8 cellular contexts compared by ENCODE assay signal in genomic region chr19:1130801-1131717, GRCh38. TPM values are rescaled to one million over a fixed set of nuclear protein-coding genes. Genes with fewer than 3 reads are reported as not detected.
DNase-seq lines count a peak whose midpoint lies in the region; ATAC-seq and TF ChIP-seq lines count a peak whose summit lies in the region.

No MANE protein-coding gene starts in this region.

- H2AFZ ChIP-seq in ACC112 (ENCODE audit: low read length, unreplicated experiment): no peak overlapping the region

- no peaks in the 10 kb centered on the region for H3K9me3 Mint-ChIP-seq in IgD-negative memory B cell

- peak overlapping the region; percentile 74 for H3K27ac ChIP-seq in ACC112 (ENCODE audit: low read depth, low read length)
- peak overlapping the region; percentile 95 to 99 for H3K27ac ChIP-seq in left lung

- intact Hi-C loops in left lung (cut with DNase I): no loop called here

- H3K4me1 Mint-ChIP-seq in IgD-negative memory B cell: peaks cover 12 to 18% (median 15%) of the 10 kb centered on the region in 3 donors

- no peaks in the 10 kb centered on the region for H3K27me3 ChIP-seq in ACC112 (ENCODE audit: insufficient read depth, low read length)
- no peaks in the 10 kb centered on the region for H3K27me3 ChIP-seq in adipocyte (replicated peaks; ENCODE audit: control insufficient read depth, insufficient read depth, low read length)
- no peaks in the 10 kb centered on the region for H3K27me3 ChIP-seq in left lung

- H3K4me1 ChIP-seq in ACC112 (ENCODE audit: control insufficient read depth, insufficient read depth, low read length, unreplicated experiment) (peaks cover 25% of the 10 kb centered on the region), adipocyte (ENCODE audit: control insufficient read depth, insufficient read depth, low read length) (peaks cover 50% of the 10 kb centered on the region), left lung (peaks cover 22 to 88% of the 10 kb centered on the region in 2 donors)

- TF ChIP-seq CTCF in left lung (IDR thresholded peaks at IDR 0.05): no peak

- no peaks in the 10 kb centered on the region for H3K36me3 Mint-ChIP-seq in IgD-negative memory B cell

- peak overlapping the region; percentile 90 to 93 (median 92) for H3K27ac Mint-ChIP-seq in IgD-negative memory B cell

- ATAC-seq in left lung: peak; percentile 11
- ATAC-seq in stimulated activated naive CD8-positive, alpha-beta T cell treated with anti-CD3 and anti-CD28 coated beads, Interleukin-15, Interleukin-2, amounts not matched to agents 100 U/mL and 50 U/mL, for 24 hours: no peak
- no peak for ATAC-seq in HG02763 (IDR thresholded peaks at IDR 0.05; ENCODE audit: unreplicated experiment)

- DNase-seq in adipocyte (ENCODE audit: low read depth): peak; percentile 43
- no peak for DNase-seq in left lung
- peak; percentile 49 for DNase-seq in stimulated activated naive CD8-positive, alpha-beta T cell treated with anti-CD3 and anti-CD28 coated beads, Interleukin-15, Interleukin-2, amounts not matched to agents 100 U/mL and 50 U/mL, for 24 hours
- no peak for DNase-seq in occipital lobe (lab: John Stamatoyannopoulos, UW)
- no peak for DNase-seq in SKM-1 treated with dmso at 0.1 percent for 144 hours (lab: John Stamatoyannopoulos, UW; ENCODE audit: unreplicated experiment)

- H3K9me3 ChIP-seq in adipocyte (ENCODE audit: control insufficient read depth, low read length): no peaks in the 10 kb centered on the region
- no peaks in the 10 kb centered on the region for H3K9me3 ChIP-seq in left lung

- peaks cover 63% of the 10 kb centered on the region for H3K79me2 ChIP-seq in ACC112 (ENCODE audit: control insufficient read depth, insufficient read depth, low read length, unreplicated experiment)

- H3K36me3 ChIP-seq in ACC112 (ENCODE audit: insufficient read depth, low read length) (peaks cover 16% of the 10 kb centered on the region; the same call in 1 of the 2 replicates), adipocyte (ENCODE audit: control insufficient read depth, insufficient read depth, low read length, severe bottlenecking) (peaks cover 51% of the 10 kb centered on the region), left lung (peaks cover 0 to 51% of the 10 kb centered on the region in 2 donors)

- H3K27me3 Mint-ChIP-seq in IgD-negative memory B cell: no peaks in the 10 kb centered on the region

- H3K4me3 ChIP-seq in ACC112 (ENCODE audit: low read depth, low read length) (peak overlapping the region; percentile 75), adipocyte (ENCODE audit: low read length) (peak overlapping the region; percentile 93), left lung (peak overlapping the region; percentile 62 to 80)

- H3K9ac ChIP-seq in adipocyte (ENCODE audit: low read length): peak overlapping the region; percentile 98

- peak overlapping the region; percentile 83 to 93 (median 90) for H3K4me3 Mint-ChIP-seq in IgD-negative memory B cell

RNA-seq across cellular contexts. Expression of gene GPX4, which starts 27.3 kb away (rescaled TPM):
- polyA plus RNA-seq in IgD-negative memory B cell: 460 TPM
- 100 to 1,000 TPM; 266 to 365 TPM for total RNA-seq in left lung
- 83.8 TPM for total RNA-seq in occipital lobe

RNA-seq across cellular contexts. Expression of gene POLR2E, which starts 35.9 kb away (rescaled TPM):
- polyA plus RNA-seq in IgD-negative memory B cell: 237 TPM
- total RNA-seq in left lung (100 to 1,000 TPM; 139 to 160 TPM), occipital lobe (31.8 TPM)

RNA-seq across cellular contexts. Expression of gene SBNO2, which starts 43.0 kb away (rescaled TPM):
- 2.1 TPM for polyA plus RNA-seq in IgD-negative memory B cell
- 100 to 1,000 TPM in 1 of 2 donors, 10 to 100 TPM in 1; 68.3 to 119 TPM for total RNA-seq in left lung
- total RNA-seq in occipital lobe: 4.2 TPM

Comparison
In these comparisons a context has a peak if more than half of its experiments do, and no peak if none do; other contexts are left out.
1. DNase-seq: peak in adipocyte (single experiment) and stimulated activated naive CD8-positive, alpha-beta T cell treated with anti-CD3 and anti-CD28 coated beads, Interleukin-15, Interleukin-2, amounts not matched to agents 100 U/mL and 50 U/mL, for 24 hours (single experiment); none in left lung (0 of 2), occipital lobe (single experiment) and SKM-1 treated with dmso at 0.1 percent for 144 hours (single experiment).
2. RNA of gene SBNO2, which starts 43.0 kb away (total RNA-seq): 68.3 to 119 TPM in left lung; 4.2 TPM in occipital lobe (single experiment); every median in the first group is over 10 times any median in the second.
3. Peak in every context shown above with its lines, with median percentiles within 50 percentile points of each other: H3K4me3 ChIP-seq.